ENCODE assay signal across 8 cellular contexts in the genomic region with DNA sequence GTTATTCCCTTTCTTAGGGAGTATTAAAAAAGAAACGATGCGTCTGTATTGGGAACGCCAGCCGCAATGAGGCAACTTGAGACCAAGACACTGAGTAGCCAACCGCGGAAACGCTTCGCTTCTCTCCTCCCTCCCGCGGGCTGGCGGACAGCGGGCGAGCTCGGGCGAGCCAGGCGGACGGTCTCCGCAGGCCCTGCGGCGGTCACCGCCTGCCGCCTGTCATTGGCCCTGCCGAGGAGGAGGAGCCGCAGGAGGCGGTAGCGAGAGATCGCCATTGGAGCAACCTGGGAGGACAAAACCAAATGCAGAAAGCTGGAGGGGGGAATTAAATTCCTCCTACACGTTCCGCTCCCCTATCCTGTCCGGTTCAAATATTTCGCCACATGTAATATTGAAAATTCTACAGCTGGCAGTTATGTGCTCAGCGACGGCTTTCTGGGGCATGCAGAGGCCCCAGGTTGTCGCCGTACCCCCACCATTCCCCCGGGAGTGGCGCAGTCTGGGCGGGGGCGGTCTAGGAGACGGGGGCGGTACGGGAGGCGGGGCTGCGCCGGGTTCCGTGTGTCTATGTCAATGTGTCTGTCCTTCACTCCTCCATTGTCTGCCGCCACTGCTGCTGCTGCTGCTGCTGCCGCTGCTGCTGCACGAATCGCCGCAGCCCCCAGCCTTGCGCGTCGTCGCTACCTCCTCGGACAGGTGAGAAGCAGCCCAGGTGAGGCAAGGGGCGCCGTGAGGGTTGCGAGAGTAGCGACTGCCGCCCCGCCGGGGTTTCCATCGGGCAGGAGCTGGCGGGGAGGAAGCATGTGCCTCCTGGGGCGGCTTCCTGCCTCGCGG. TPM values are rescaled to one million over a fixed set of nuclear protein-coding genes. Genes with fewer than 3 reads are reported as not detected.
DNase-seq lines count a peak whose midpoint lies in the region; ATAC-seq and TF ChIP-seq lines count a peak whose summit lies in the region.

A gene (minus strand): TSS at position 162 of the 834 bp plus-strand sequence. CDS start 181 bp downstream, outside the sequence.
A gene (plus strand): TSS at position 589 of the 834 bp plus-strand sequence. CDS start 19,263 bp downstream, outside the sequence.

- DNase-seq in A673 (ENCODE audit: low spot score) (peak; percentile 98), NCI-H2171 treated with DMSO at 0.1 percent for 48 hours (lab: John Stamatoyannopoulos, UW) (peak; percentile 92), T47D (ENCODE audit: low read depth in 1 of 2, low spot score in 1 of 2) (peak; percentile 97 to 99)

- TF ChIP-seq CTCF in A673 (conservative IDR thresholded peaks at IDR 0.05; ENCODE audit: low read depth, low read length) (no peak), VCaP (conservative IDR thresholded peaks at IDR 0.05) (no peak)

- peak within 1 kb of the TSS; percentile 92 for H3K4me3 ChIP-seq in A673 (ENCODE audit: low read depth, low read length, poor library complexity, severe bottlenecking)
- H3K4me3 ChIP-seq in iPS-18c (ENCODE audit: insufficient read depth, low read depth, low read length), result peak within 1 kb of the TSS; percentile 90
- H3K4me3 ChIP-seq in skeletal muscle satellite cell (ENCODE audit: low read length), result peak within 1 kb of the TSS; percentile 97

- POLR2A ChIA-PET in A673 (lab: Charles Lee; ENCODE audit: low non-redundant PET), result interaction anchor here (0.6 kb wide), 1 partner anchor 64 kb away, joined by 5 read pairs; no protein-coding TSS in a partner anchor

- BruUV-seq in A673 (replicated peaks; lab: Mats Ljungman, UMichigan), result no TSS peak

- H3K36me3 ChIP-seq in A673 (ENCODE audit: insufficient read depth, low read length, poor library complexity, severe bottlenecking), result no peaks in the 10 kb centered on the region
- H3K36me3 ChIP-seq in skeletal muscle satellite cell (ENCODE audit: insufficient read depth, low read length), result no peaks in the 10 kb centered on the region

- ATAC-seq in GM18867 (IDR thresholded peaks at IDR 0.05; ENCODE audit: unreplicated experiment), result peak; percentile 98
- peak; percentile 98 for ATAC-seq in HG03108 (IDR thresholded peaks at IDR 0.05; ENCODE audit: unreplicated experiment)

- in situ Hi-C loops in T47D (cut with HindIII; ENCODE audit: low pct_unique_long_range_greater_than_20kb, low sequenced_read_pairs), result no loop called here

- H3K4me1 ChIP-seq in A673 (ENCODE audit: insufficient read depth, low read length, poor library complexity, severe bottlenecking) (peaks cover 56% of the 10 kb centered on the region), skeletal muscle satellite cell (ENCODE audit: control insufficient read depth, insufficient read depth, low read length) (peaks cover 32% of the 10 kb centered on the region)

- CTCF ChIA-PET in A673 (lab: Charles Lee), result no interaction called here

- intact Hi-C loops in A673 (cut with micrococcal nuclease; ENCODE audit: unreplicated experiment), result loop anchor here (2.0 kb wide), 1 partner anchor 63 kb away; no protein-coding TSS in a partner anchor

- H3K27me3 ChIP-seq in A673 (replicated peaks; ENCODE audit: insufficient read depth, low read depth, low read length, poor library complexity) (no peaks in the 10 kb centered on the region), skeletal muscle satellite cell (ENCODE audit: control insufficient read depth, insufficient read depth, low read length) (no peaks in the 10 kb centered on the region)

- peak within 1 kb of the TSS; percentile 82 for H3K9ac ChIP-seq in skeletal muscle satellite cell (ENCODE audit: low read depth, low read length)

- H3K9me3 ChIP-seq in A673 (ENCODE audit: low read depth, low read length, poor library complexity, severe bottlenecking) (no peaks in the 10 kb centered on the region), iPS-18c (ENCODE audit: control insufficient read depth, insufficient read depth, low read length) (no peaks in the 10 kb centered on the region), skeletal muscle satellite cell (replicated peaks; ENCODE audit: low read length) (no peaks in the 10 kb centered on the region)

- H3K27ac ChIP-seq in A673 (ENCODE audit: low read depth, low read length, poor library complexity, severe bottlenecking), result peak within 1 kb of the TSS; percentile 99
- H3K27ac ChIP-seq in VCaP, result peak within 1 kb of the TSS; percentile 87

- peak within 1 kb of the TSS; percentile 84 for H3K4me2 ChIP-seq in skeletal muscle satellite cell (ENCODE audit: low read length)

RNA-seq across cellular contexts. Expression of the first gene that starts in this region (rescaled TPM):
- 24.3 and 30.5 TPM in 2 replicates for total RNA-seq in A673 (2021)
- total RNA-seq in skeletal muscle satellite cell (2012; rRNA removed), result 14.0 and 14.7 TPM in 2 replicates

RNA-seq across cellular contexts. Expression of the second gene that starts in this region (rescaled TPM):
- 173 and 175 TPM in 2 replicates for total RNA-seq in A673 (2021)
- 87.4 and 106 TPM in 2 replicates for total RNA-seq in skeletal muscle satellite cell (2012; rRNA removed)

Comparison
In these comparisons a context has a peak if more than half of its experiments do, and no peak if none do; other contexts are left out.
1. Peak in every context shown above with its lines: DNase-seq, ATAC-seq, H3K4me3 ChIP-seq and H3K27ac ChIP-seq.